1 cellular context compared by ENCODE assay signal in genomic region chr19:39825531-39826076, GRCh38.
TF ChIP-seq lines count a peak whose summit lies in the region.

No MANE protein-coding gene starts in this region.

TF ChIP-seq in neural cell, 6 proteins besides CTCF, POLR2A, EP300 and RAD21 (continued from another document):
- no peak for TF ChIP-seq TAF1 (IDR thresholded peaks at IDR 0.05; ENCODE audit: low read depth)
- TF ChIP-seq MXI1 (conservative IDR thresholded peaks at IDR 0.05; ENCODE audit: poor library complexity, severe bottlenecking): no peak
- no peak for TF ChIP-seq REST (IDR thresholded peaks at IDR 0.05; ENCODE audit: borderline replicate concordance)
- TF ChIP-seq SMC3 (conservative IDR thresholded peaks at IDR 0.05; ENCODE audit: poor library complexity): no peak
